In the genomic region with DNA sequence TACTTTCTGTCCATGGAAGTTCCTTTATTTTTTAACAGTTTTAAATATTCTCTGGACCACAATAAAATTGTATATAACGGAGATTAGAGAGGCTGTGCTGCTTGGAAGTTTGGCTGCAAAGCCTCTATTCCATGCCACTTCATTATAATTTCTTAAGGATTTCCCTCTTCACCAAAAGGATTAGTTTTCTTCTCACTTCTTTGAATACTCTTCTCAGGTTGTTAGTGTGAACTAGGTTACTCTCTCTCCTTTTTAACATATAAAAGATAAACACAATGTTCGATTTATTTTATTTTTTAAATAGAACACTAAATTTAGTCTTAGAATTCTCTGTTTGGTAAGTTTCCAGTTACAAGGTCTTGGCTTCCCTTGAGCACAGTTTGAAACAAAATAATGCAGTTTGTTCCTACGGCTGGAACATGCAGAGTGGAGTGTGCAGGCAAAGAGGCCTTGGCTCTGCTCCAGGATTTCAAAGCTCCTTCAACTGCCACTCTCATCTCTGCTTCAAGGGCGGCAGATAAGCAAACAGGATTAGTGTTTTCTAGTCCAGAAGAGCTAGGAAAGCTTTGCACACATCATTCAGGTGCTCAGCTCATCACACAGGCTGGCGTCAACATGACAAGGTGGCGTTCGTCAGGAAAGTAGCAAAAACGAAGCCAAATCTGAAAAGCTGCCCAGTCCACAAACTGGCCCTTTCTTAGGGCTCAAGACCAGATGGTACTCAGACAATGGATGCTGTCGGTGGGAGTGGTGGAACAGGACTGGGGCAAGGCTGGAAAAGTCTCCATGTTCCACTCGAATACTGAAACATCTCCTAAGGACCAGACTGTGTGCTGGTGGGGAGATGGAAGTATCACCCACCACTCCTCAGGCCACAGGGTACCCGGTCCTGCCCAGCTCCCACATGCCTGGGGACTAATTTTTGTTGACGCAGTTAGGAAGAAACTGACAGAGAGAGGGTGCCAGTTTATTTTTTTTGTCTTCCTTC, we compare ENCODE assay signal across 9 cellular contexts.
DNase-seq lines count a peak whose midpoint lies in the region; ATAC-seq and TF ChIP-seq lines count a peak whose summit lies in the region.
"Had no signal": no experiment of that assay in that cellular context is flagged by ENCODE, and none has a peak within 500 bp of the region (broad histone marks: within the 10 kb centered on the region; RNA-seq: fewer than 3 reads in every experiment).

No MANE protein-coding gene starts in this region.

- peak; percentile 87 for ATAC-seq in left lung
- no peak for ATAC-seq in GM19324 (IDR thresholded peaks at IDR 0.05; ENCODE audit: low FRiP score, unreplicated experiment)

- intact Hi-C loops in left lung (cut with DNase I): no loop called here

- H3K4me1 Mint-ChIP-seq in nephron progenitor cell: peaks cover 6% of the 10 kb centered on the region

- H3K4me1 ChIP-seq in BE2C (peaks cover 5% of the 10 kb centered on the region; the same call in 1 of the 2 replicates), left lung (peaks cover 0 to 17% of the 10 kb centered on the region in 2 donors)

- peak overlapping the region; percentile 5 to 23 for H3K27ac ChIP-seq in left lung

- TF ChIP-seq CTCF in BE2C (IDR thresholded peaks at IDR 0.05; ENCODE audit: low read depth, low read length) (no peak), left lung (IDR thresholded peaks at IDR 0.05) (no peak), nephron progenitor cell (IDR thresholded peaks at IDR 0.05) (no peak)

- no peaks in the 10 kb centered on the region for H3K9me3 Mint-ChIP-seq in nephron progenitor cell

- no peaks in the 10 kb centered on the region for H3K27me3 ChIP-seq in BE2C
- no peaks in the 10 kb centered on the region for H3K27me3 ChIP-seq in left lung

- H3K27ac Mint-ChIP-seq in nephron progenitor cell: no peak overlapping the region

- H3K36me3 ChIP-seq in BE2C: no peaks in the 10 kb centered on the region
- H3K36me3 ChIP-seq in left lung: peaks cover 0 to 3% of the 10 kb centered on the region in 2 donors

- DNase-seq in BE2C (peak; percentile 79), NCI-H2029 (lab: John Stamatoyannopoulos, UW) (peak; percentile 95), amygdala (lab: John Stamatoyannopoulos, UW) (peak in 39 of 56 donors; percentile 6 to 67 (median 29)), left lung (peak in 1 of 2 donors; percentile 67), EL (no peak), nephron progenitor cell (no peak), HCEC 1CT (no peak)
- DNase-seq: activated naive CD4-positive, alpha-beta T cell had no signal

- H3K4me3 ChIP-seq in BE2C (ENCODE audit: low read depth, low read length) (peak overlapping the region; percentile 7; the same call in 1 of the 2 replicates), left lung (no peak overlapping the region)

- H3K9me3 ChIP-seq in BE2C: no peaks in the 10 kb centered on the region
- no peaks in the 10 kb centered on the region for H3K9me3 ChIP-seq in left lung

- H3K4me3 Mint-ChIP-seq in nephron progenitor cell: no peak overlapping the region

- H3K36me3 Mint-ChIP-seq in nephron progenitor cell (ENCODE audit: low read depth): peaks cover 25% of the 10 kb centered on the region

- H3K27me3 Mint-ChIP-seq in nephron progenitor cell (ENCODE audit: low read depth, poor library complexity): peaks cover 4% of the 10 kb centered on the region

Comparison
In these comparisons a context has a peak if more than half of its experiments do, and no peak if none do; other contexts are left out.
1. DNase-seq: peak in BE2C (single experiment), NCI-H2029 (single experiment) and amygdala (39 of 56); none in EL (single experiment), nephron progenitor cell (single experiment) and HCEC 1CT (single experiment).